8 cellular contexts compared by ENCODE assay signal in the genomic region with DNA sequence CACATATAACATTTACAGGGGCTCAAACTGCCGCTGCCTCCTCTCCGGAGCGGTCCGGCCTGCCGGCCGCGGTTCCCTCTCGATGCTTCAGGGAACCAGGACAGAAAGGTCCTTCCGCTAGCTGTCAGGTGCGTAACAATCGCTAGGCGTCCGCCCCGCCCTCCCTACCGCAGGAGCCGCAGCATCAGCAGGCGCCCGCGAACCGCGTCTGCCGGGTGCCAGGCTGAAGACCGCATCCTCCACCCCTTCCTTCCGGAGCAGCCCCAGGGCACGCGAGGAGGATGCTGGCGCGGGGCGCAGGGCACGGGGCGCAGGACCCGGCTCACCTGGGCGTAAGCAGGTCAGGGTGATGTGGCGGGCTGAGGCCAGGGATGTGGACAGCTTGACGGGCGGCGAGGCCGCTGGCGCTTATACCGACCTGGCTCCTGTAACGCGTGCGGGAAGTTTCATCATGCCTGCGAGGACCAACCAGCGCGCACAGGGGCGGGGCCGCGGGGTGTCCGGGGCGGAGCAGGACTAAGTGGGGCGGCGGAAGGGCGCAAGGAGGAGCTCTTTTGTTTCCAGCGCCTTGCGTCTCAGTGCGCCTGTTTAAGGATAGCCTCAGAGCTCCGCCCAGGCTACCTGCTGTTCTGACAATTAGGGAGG. TPM values are rescaled to one million over a fixed set of nuclear protein-coding genes. Genes with fewer than 3 reads are reported as not detected.
DNase-seq lines count a peak whose midpoint lies in the region; ATAC-seq and TF ChIP-seq lines count a peak whose summit lies in the region.

A gene with protein sequence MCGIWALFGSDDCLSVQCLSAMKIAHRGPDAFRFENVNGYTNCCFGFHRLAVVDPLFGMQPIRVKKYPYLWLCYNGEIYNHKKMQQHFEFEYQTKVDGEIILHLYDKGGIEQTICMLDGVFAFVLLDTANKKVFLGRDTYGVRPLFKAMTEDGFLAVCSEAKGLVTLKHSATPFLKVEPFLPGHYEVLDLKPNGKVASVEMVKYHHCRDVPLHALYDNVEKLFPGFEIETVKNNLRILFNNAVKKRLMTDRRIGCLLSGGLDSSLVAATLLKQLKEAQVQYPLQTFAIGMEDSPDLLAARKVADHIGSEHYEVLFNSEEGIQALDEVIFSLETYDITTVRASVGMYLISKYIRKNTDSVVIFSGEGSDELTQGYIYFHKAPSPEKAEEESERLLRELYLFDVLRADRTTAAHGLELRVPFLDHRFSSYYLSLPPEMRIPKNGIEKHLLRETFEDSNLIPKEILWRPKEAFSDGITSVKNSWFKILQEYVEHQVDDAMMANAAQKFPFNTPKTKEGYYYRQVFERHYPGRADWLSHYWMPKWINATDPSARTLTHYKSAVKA (minus strand): TSS at position 384 of the 645 bp plus-strand sequence. CDS start 3,252 bp downstream, outside the sequence.

- peaks cover 13% of the 10 kb centered on the region for H3K4me1 Mint-ChIP-seq in CD8-positive, alpha-beta T cell (ENCODE audit: low read depth)

- H3K4me1 ChIP-seq in CD8-positive, alpha-beta T cell (ENCODE audit: insufficient read depth, low read length), result peaks cover 12% of the 10 kb centered on the region
- H3K4me1 ChIP-seq in effector memory CD4-positive, alpha-beta T cell (ENCODE audit: control insufficient read depth, insufficient read depth, low read length, poor library complexity, severe bottlenecking), result peaks cover 11% of the 10 kb centered on the region

- CTCF ChIA-PET in CD8-positive, alpha-beta T cell (lab: Charles Lee), result interaction anchor here (0.6 to 1.0 kb wide), 2 partner anchors 8 to 24 kb away, joined by 3 read pairs; no protein-coding TSS in a partner anchor
- CTCF ChIA-PET in activated CD8-positive, alpha-beta memory T cell treated with anti-CD3 and anti-CD28 coated beads for 36 hours (lab: Charles Lee), result interaction anchor here (1.2 kb wide), 2 partner anchors 24 to 56 kb away, joined by 3 read pairs; no protein-coding TSS in a partner anchor

- intact Hi-C loops in CD8-positive, alpha-beta T cell (cut with DNase I, micrococcal nuclease), result loop anchor here (1.0 to 5.0 kb wide), 4 partner anchors 55 to 755 kb away; a partner anchor contains a TSS

- peak within 1 kb of the TSS; percentile 87 for H3K4me3 Mint-ChIP-seq in CD8-positive, alpha-beta T cell

- TF ChIP-seq CTCF in CD8-positive, alpha-beta T cell (IDR thresholded peaks at IDR 0.05), result no peak

- peak within 1 kb of the TSS; percentile 58 for H3K27ac ChIP-seq in CD8-positive, alpha-beta T cell (ENCODE audit: low read depth, low read length)
- H3K27ac ChIP-seq in effector memory CD4-positive, alpha-beta T cell (ENCODE audit: insufficient read depth, low read length, poor library complexity, severe bottlenecking), result peak within 1 kb of the TSS; percentile 58

- ATAC-seq in CD8-positive, alpha-beta T cell, result peak; percentile 80
- ATAC-seq in GM19467 (IDR thresholded peaks at IDR 0.05; ENCODE audit: unreplicated experiment), result peak; percentile 100

- no peaks in the 10 kb centered on the region for H3K27me3 ChIP-seq in CD8-positive, alpha-beta T cell (ENCODE audit: insufficient read depth, low read length)
- no peaks in the 10 kb centered on the region for H3K27me3 ChIP-seq in effector memory CD4-positive, alpha-beta T cell (replicated peaks; ENCODE audit: control insufficient read depth, insufficient read depth, low read length, poor library complexity, severe bottlenecking)

- DNase-seq in CD8-positive, alpha-beta T cell, result peak; percentile 62 to 89 (median 77)
- DNase-seq in HPDE6-E6E7 (ENCODE audit: extremely low spot score), result peak; percentile 85
- peak; percentile 94 to 96 for DNase-seq in NOMO-1 (lab: John Stamatoyannopoulos, UW; ENCODE audit: unreplicated experiment in 2 of 2)
- peak; percentile 67 to 77 (median 75) for DNase-seq in effector memory CD4-positive, alpha-beta T cell
- peak; percentile 93 for DNase-seq in medulla oblongata (ENCODE audit: extremely low spot score)
- DNase-seq in stimulated activated CD4-positive, alpha-beta T cell treated with anti-CD3 and anti-CD28 coated beads, TNF-alpha, amount 100 ng/mL, for 48 hours (ENCODE audit: low read depth in 3 of 3), result peak; percentile 82 to 94 (median 89)

- no peaks in the 10 kb centered on the region for H3K36me3 ChIP-seq in CD8-positive, alpha-beta T cell (ENCODE audit: insufficient read depth, low read length)
- peaks cover 3% of the 10 kb centered on the region for H3K36me3 ChIP-seq in effector memory CD4-positive, alpha-beta T cell (ENCODE audit: control insufficient read depth, insufficient read depth, low read length)

- POLR2A ChIA-PET in CD8-positive, alpha-beta T cell (lab: Charles Lee), result interaction anchor here (0.8 to 1.0 kb wide), 3 partner anchors 99 to 754 kb away, joined by 3 read pairs; a partner anchor contains a TSS
- POLR2A ChIA-PET in activated CD8-positive, alpha-beta memory T cell treated with anti-CD3 and anti-CD28 coated beads for 36 hours (lab: Charles Lee), result interaction anchor here (0.6 to 1.2 kb wide), 4 partner anchors 27 to 755 kb away, joined by 3 to 11 read pairs (median 4); a partner anchor contains a TSS

- peak within 1 kb of the TSS; percentile 55 for H3K4me3 ChIP-seq in CD8-positive, alpha-beta T cell (ENCODE audit: low read depth, low read length)
- H3K4me3 ChIP-seq in effector memory CD4-positive, alpha-beta T cell (ENCODE audit: insufficient read depth, low read depth, low read length, poor library complexity, severe bottlenecking), result peak within 1 kb of the TSS; percentile 59

- no peaks in the 10 kb centered on the region for H3K9me3 ChIP-seq in CD8-positive, alpha-beta T cell (ENCODE audit: low read length)
- no peaks in the 10 kb centered on the region for H3K9me3 ChIP-seq in effector memory CD4-positive, alpha-beta T cell (ENCODE audit: control insufficient read depth, low read length)

- H3K9me3 Mint-ChIP-seq in CD8-positive, alpha-beta T cell, result no peaks in the 10 kb centered on the region

- peak within 1 kb of the TSS; percentile 91 for H3K27ac Mint-ChIP-seq in CD8-positive, alpha-beta T cell

- no peaks in the 10 kb centered on the region for H3K27me3 Mint-ChIP-seq in CD8-positive, alpha-beta T cell (ENCODE audit: low read depth)

- H3K36me3 Mint-ChIP-seq in CD8-positive, alpha-beta T cell, result peaks cover 19% of the 10 kb centered on the region

RNA-seq across cellular contexts. Expression of the gene that starts here (rescaled TPM):
- 10 to 100 TPM; 11.1 to 13.6 TPM for total RNA-seq in CD8-positive, alpha-beta T cell
- 100 to 1,000 TPM; 178 to 186 TPM for total RNA-seq in activated CD8-positive, alpha-beta memory T cell treated with anti-CD3 and anti-CD28 coated beads for 36 hours

Comparison
In these comparisons a context has a peak if more than half of its experiments do, and no peak if none do; other contexts are left out.
1. Peak in every context shown above with its lines: DNase-seq, ATAC-seq, H3K4me3 ChIP-seq and H3K27ac ChIP-seq.
2. RNA of the gene that starts here (total RNA-seq): 178 to 186 TPM in activated CD8-positive, alpha-beta memory T cell treated with anti-CD3 and anti-CD28 coated beads for 36 hours; 11.1 to 13.6 TPM in CD8-positive, alpha-beta T cell; every median in the first group is over 10 times any median in the second.